ENCODE assay signal across 8 cellular contexts in genomic region chr20:10434832-10435812, GRCh38. TPM values are rescaled to one million over a fixed set of nuclear protein-coding genes. Genes with fewer than 3 reads are reported as not detected.
DNase-seq lines count a peak whose midpoint lies in the region; ATAC-seq and TF ChIP-seq lines count a peak whose summit lies in the region.

Gene SLX4IP, plus strand, starts transcription at chr20:10435305. Its CDS starts 22,900 bp downstream, at chr20:10458205.

- DNase-seq in EH (ENCODE audit: low read depth): peak; percentile 96
- DNase-seq in GOT3 (lab: John Stamatoyannopoulos, UW): peak; percentile 26
- DNase-seq in LHCN-M2 (ENCODE audit: low read depth): peak; percentile 97
- DNase-seq in RPMI7951 (ENCODE audit: low read depth): peak; percentile 97
- peak; percentile 95 to 99 for DNase-seq in fibroblast of lung (ENCODE audit: low read depth in 2 of 2)
- DNase-seq in naive B cell: peak; percentile 84

- peak within 1 kb of the TSS; percentile 89 for H3K4me3 Mint-ChIP-seq in activated T-helper 17 cell treated with anti-CD3 and anti-CD28 coated beads, Interleukin-2, amount 50 U/mL, for 72 hours
- peak within 1 kb of the TSS; percentile 91 to 100 (median 95) for H3K4me3 Mint-ChIP-seq in naive B cell
- peak within 1 kb of the TSS; percentile 87 for H3K4me3 Mint-ChIP-seq in stimulated activated memory B cell treated with anti-CD40 and anti-IgM and Interleukin-4, amounts not matched to agents 10 μg/mL and 1 μg/mL and 100 μg/mL, for 72 hours

- peaks cover 31% of the 10 kb centered on the region for H3K4me1 Mint-ChIP-seq in activated T-helper 17 cell treated with anti-CD3 and anti-CD28 coated beads, Interleukin-2, amount 50 U/mL, for 72 hours
- H3K4me1 Mint-ChIP-seq in naive B cell: peaks cover 18 to 43% (median 43%) of the 10 kb centered on the region in 3 donors
- peaks cover 37% of the 10 kb centered on the region for H3K4me1 Mint-ChIP-seq in stimulated activated memory B cell treated with anti-CD40 and anti-IgM and Interleukin-4, amounts not matched to agents 10 μg/mL and 1 μg/mL and 100 μg/mL, for 72 hours

- H3K9me3 ChIP-seq in fibroblast of lung (ENCODE audit: control insufficient read depth, insufficient read depth, low read depth, low read length): no peaks in the 10 kb centered on the region

- H3K4me1 ChIP-seq in fibroblast of lung (ENCODE audit: control insufficient read depth, extremely low read depth, insufficient read depth, low read length): peaks cover 2% of the 10 kb centered on the region

- H3K36me3 ChIP-seq in fibroblast of lung (ENCODE audit: control insufficient read depth, insufficient read depth, low read length): no peaks in the 10 kb centered on the region

- H3K27me3 Mint-ChIP-seq in activated T-helper 17 cell treated with anti-CD3 and anti-CD28 coated beads, Interleukin-2, amount 50 U/mL, for 72 hours: no peaks in the 10 kb centered on the region
- peaks cover 0 to 4% (median 0%) of the 10 kb centered on the region in 3 donors for H3K27me3 Mint-ChIP-seq in naive B cell
- no peaks in the 10 kb centered on the region for H3K27me3 Mint-ChIP-seq in stimulated activated memory B cell treated with anti-CD40 and anti-IgM and Interleukin-4, amounts not matched to agents 10 μg/mL and 1 μg/mL and 100 μg/mL, for 72 hours

- H4K20me1 ChIP-seq in fibroblast of lung (ENCODE audit: control insufficient read depth, extremely low read depth, insufficient read depth, low read length): no peaks in the 10 kb centered on the region

- H3K27ac ChIP-seq in fibroblast of lung (ENCODE audit: insufficient read depth, low read length): peak within 1 kb of the TSS; percentile 78

- peak within 1 kb of the TSS; percentile 97 for H2AFZ ChIP-seq in fibroblast of lung (ENCODE audit: low read length)

- no peaks in the 10 kb centered on the region for H3K27me3 ChIP-seq in fibroblast of lung (ENCODE audit: control insufficient read depth, insufficient read depth, low read length)

- peak within 1 kb of the TSS; percentile 77 for H3K9ac ChIP-seq in fibroblast of lung (ENCODE audit: insufficient read depth, low read length)

- no peak for TF ChIP-seq CTCF in fibroblast of lung (conservative IDR thresholded peaks at IDR 0.05 in 1 of 2, IDR thresholded peaks at IDR 0.05 in 1 of 2; ENCODE audit: low read depth in 1 of 2, low read length in 2 of 2)

- ATAC-seq in activated T-helper 17 cell treated with anti-CD3 and anti-CD28 coated beads, Interleukin-2, amount 50 U/mL, for 72 hours (replicated peaks): peak; percentile 65
- ATAC-seq in naive B cell (ENCODE audit: low read depth in 2 of 2): peak; percentile 66 to 68
- peak; percentile 89 for ATAC-seq in stimulated activated memory B cell treated with anti-CD40 and anti-IgM and Interleukin-4, amounts not matched to agents 10 μg/mL and 1 μg/mL and 100 μg/mL, for 72 hours

- H3K4me3 ChIP-seq in fibroblast of lung (replicated peaks in 1 of 4; ENCODE audit: control extremely low read depth in 1 of 4, insufficient read depth in 1 of 4, low read depth in 3 of 4, low read length in 4 of 4): peak within 1 kb of the TSS; percentile 86 to 97 (median 94)

- peak within 1 kb of the TSS; percentile 97 for H3K4me2 ChIP-seq in fibroblast of lung (ENCODE audit: extremely low read depth, insufficient read depth, low read length)

- H3K79me2 ChIP-seq in fibroblast of lung (ENCODE audit: control insufficient read depth, insufficient read depth, low read length): peaks cover 36% of the 10 kb centered on the region

- peak within 1 kb of the TSS; percentile 93 for H3K27ac Mint-ChIP-seq in activated T-helper 17 cell treated with anti-CD3 and anti-CD28 coated beads, Interleukin-2, amount 50 U/mL, for 72 hours
- H3K27ac Mint-ChIP-seq in naive B cell: peak within 1 kb of the TSS; percentile 94 to 97 (median 96)
- peak within 1 kb of the TSS; percentile 97 for H3K27ac Mint-ChIP-seq in stimulated activated memory B cell treated with anti-CD40 and anti-IgM and Interleukin-4, amounts not matched to agents 10 μg/mL and 1 μg/mL and 100 μg/mL, for 72 hours

- H3K36me3 Mint-ChIP-seq in activated T-helper 17 cell treated with anti-CD3 and anti-CD28 coated beads, Interleukin-2, amount 50 U/mL, for 72 hours (ENCODE audit: low read depth): no peaks in the 10 kb centered on the region
- H3K36me3 Mint-ChIP-seq in naive B cell: no peaks in the 10 kb centered on the region
- H3K36me3 Mint-ChIP-seq in stimulated activated memory B cell treated with anti-CD40 and anti-IgM and Interleukin-4, amounts not matched to agents 10 μg/mL and 1 μg/mL and 100 μg/mL, for 72 hours: no peaks in the 10 kb centered on the region

- H3K9me3 Mint-ChIP-seq in activated T-helper 17 cell treated with anti-CD3 and anti-CD28 coated beads, Interleukin-2, amount 50 U/mL, for 72 hours: no peaks in the 10 kb centered on the region
- peaks cover 0 to 3% (median 0%) of the 10 kb centered on the region in 7 donors for H3K9me3 Mint-ChIP-seq in naive B cell
- H3K9me3 Mint-ChIP-seq in stimulated activated memory B cell treated with anti-CD40 and anti-IgM and Interleukin-4, amounts not matched to agents 10 μg/mL and 1 μg/mL and 100 μg/mL, for 72 hours: no peaks in the 10 kb centered on the region

RNA-seq across cellular contexts. Expression of gene SLX4IP, which starts in this region (rescaled TPM):
- 6.3 and 7.0 TPM in 2 replicates for total RNA-seq in LHCN-M2 (2014; rRNA removed)
- polyA plus RNA-seq in LHCN-M2 (2012): 1.4 TPM
- 3.7 and 4.7 TPM in 2 replicates for total RNA-seq in RPMI7951 (2014; rRNA removed; shearing (Covaris generic))
- total RNA-seq in activated T-helper 17 cell treated with anti-CD3 and anti-CD28 coated beads, Interleukin-2, amount 50 U/mL, for 72 hours: 1 to 10 TPM; 3.9 to 4.0 TPM
- 4.4 and 8.1 TPM in 2 replicates for total RNA-seq in fibroblast of lung
- polyA plus RNA-seq in fibroblast of lung: 1.6 and 1.9 TPM in 2 replicates
- polyA plus RNA-seq in fibroblast of lung (2012): 1.3 and 1.4 TPM in 2 replicates
- 3.0 and 3.1 TPM in 2 replicates for polyA minus RNA-seq in fibroblast of lung (ENCODE audit: low replicate concordance)
- 1 to 10 TPM; 1.7 to 3.5 (median 2.5) TPM for polyA plus RNA-seq in naive B cell (ENCODE audit: low read depth in 6 of 6)

Comparison
In these comparisons a context has a peak if more than half of its experiments do, and no peak if none do; other contexts are left out.
1. Peak in every context shown above with its lines: DNase-seq, ATAC-seq, H3K4me3 ChIP-seq and H3K27ac ChIP-seq.
2. DNase-seq: peak in every context shown above with its lines; median percentile 97 in LHCN-M2; 97 in RPMI7951; 97 in fibroblast of lung; 96 in EH; 84 in naive B cell; 26 in GOT3.